Comparison of ENCODE assay signal across 18 cellular contexts in the genomic region with DNA sequence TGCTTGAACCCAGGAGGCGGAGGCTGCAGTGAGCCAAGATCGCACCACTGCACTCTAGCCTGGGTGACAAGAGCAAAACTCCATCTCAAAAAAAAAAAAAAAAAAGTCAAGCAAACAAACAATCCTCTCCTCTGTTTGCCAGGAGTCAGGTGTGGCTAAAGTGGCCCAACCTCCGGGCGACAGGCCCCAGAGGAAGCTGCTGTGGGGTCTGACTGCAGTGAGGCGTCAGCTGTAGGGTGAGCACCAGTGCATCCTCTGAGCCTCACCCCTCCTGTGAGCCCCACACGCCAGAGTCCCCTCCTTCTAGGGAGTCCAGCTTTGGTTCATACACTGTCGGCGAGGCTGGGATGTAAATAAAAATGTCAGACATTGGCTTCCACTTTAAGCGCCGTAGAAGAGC.
DNase-seq lines count a peak whose midpoint lies in the region; ATAC-seq and TF ChIP-seq lines count a peak whose summit lies in the region.
"Had no signal": no experiment of that assay in that cellular context is flagged by ENCODE, and none has a peak within 500 bp of the region (broad histone marks: within the 10 kb centered on the region; RNA-seq: fewer than 3 reads in every experiment).

No MANE protein-coding gene starts in this region.

- intact Hi-C loops in upper lobe of right lung (cut with DNase I): no loop called here

- ATAC-seq in upper lobe of right lung (no peak), GM19023 (IDR thresholded peaks at IDR 0.05; ENCODE audit: unreplicated experiment) (no peak)

- no peaks in the 10 kb centered on the region for H3K36me3 ChIP-seq in upper lobe of right lung
- H3K36me3 ChIP-seq: MG63 had no signal

- peaks cover 5% of the 10 kb centered on the region for H3K9me3 Mint-ChIP-seq in mesothelial cell of epicardium
- H3K9me3 Mint-ChIP-seq: HFFc6 had no signal

- H3K9me3 ChIP-seq in upper lobe of right lung: no peaks in the 10 kb centered on the region
- H3K9me3 ChIP-seq: MG63 had no signal

- H3K27me3 ChIP-seq in upper lobe of right lung: no peaks in the 10 kb centered on the region
- H3K27me3 ChIP-seq: MG63 had no signal

- H3K4me3 Mint-ChIP-seq in mesothelial cell of epicardium: no peak overlapping the region
- H3K4me3 Mint-ChIP-seq: HFFc6 had no signal

- peak overlapping the region; percentile 30 for H3K27ac Mint-ChIP-seq in mesothelial cell of epicardium
- H3K27ac Mint-ChIP-seq: HFFc6 had no signal

- no peaks in the 10 kb centered on the region for H3K36me3 Mint-ChIP-seq in mesothelial cell of epicardium

- H3K4me1 Mint-ChIP-seq in mesothelial cell of epicardium: peaks cover 22% of the 10 kb centered on the region

- H3K27ac ChIP-seq in coronary artery: no peak overlapping the region
- no peak overlapping the region for H3K27ac ChIP-seq in upper lobe of right lung
- H3K27ac ChIP-seq: GM23248, HL-60, KMS-11 had no signal

- peaks cover 1% of the 10 kb centered on the region for H3K4me1 ChIP-seq in upper lobe of right lung

- peak; percentile 7 for DNase-seq in activated CD8-positive, alpha-beta memory T cell treated with anti-CD3 and anti-CD28 coated beads, Interleukin-2, amount 50 U/mL, for 4 hours
- no peak for DNase-seq in activated CD8-positive, alpha-beta memory T cell treated with anti-CD3 and anti-CD28 coated beads for 24 hours
- DNase-seq in coronary artery (ENCODE audit: low spot score) (peak; percentile 55), mesothelial cell of epicardium (ENCODE audit: low spot score in 2 of 2, unreplicated experiment in 2 of 2) (no peak), upper lobe of right lung (peak; percentile 27)
- no peak for DNase-seq in activated CD4-positive, alpha-beta T cell treated with anti-CD3 and anti-CD28 coated beads, Interleukin-2, amount 50 U/mL, for 1 hour
- DNase-seq in activated T-cell treated with anti-CD3 and anti-CD28 coated beads, Interleukin-2, amount 50 U/mL, for 1 hour: no peak
- DNase-seq: DMS79, GM23248, HFFc6, MG63, NCI-H1105 treated with DMSO at 0.1 percent for 48 hours, NCI-H187 treated with DMSO at 0.1 percent for 48 hours, NCI-H510A, SIG-M5 had no signal

- TF ChIP-seq CTCF in coronary artery (IDR thresholded peaks at IDR 0.05) (no peak), mesothelial cell of epicardium (IDR thresholded peaks at IDR 0.05; ENCODE audit: unreplicated experiment) (no peak), upper lobe of right lung (IDR thresholded peaks at IDR 0.05) (no peak)

- H3K4me3 ChIP-seq in coronary artery (no peak overlapping the region), upper lobe of right lung (no peak overlapping the region)
- H3K4me3 ChIP-seq: GM23248, MG63 had no signal

- no peaks in the 10 kb centered on the region for H3K27me3 Mint-ChIP-seq in mesothelial cell of epicardium (ENCODE audit: low read depth)

Comparison
In these comparisons a context has a peak if more than half of its experiments do, and no peak if none do; other contexts are left out.
1. DNase-seq: peak in activated CD8-positive, alpha-beta memory T cell treated with anti-CD3 and anti-CD28 coated beads, Interleukin-2, amount 50 U/mL, for 4 hours (single experiment), coronary artery (single experiment) and upper lobe of right lung (single experiment); none in activated CD8-positive, alpha-beta memory T cell treated with anti-CD3 and anti-CD28 coated beads for 24 hours (single experiment), mesothelial cell of epicardium (0 of 2), activated CD4-positive, alpha-beta T cell treated with anti-CD3 and anti-CD28 coated beads, Interleukin-2, amount 50 U/mL, for 1 hour (single experiment) and activated T-cell treated with anti-CD3 and anti-CD28 coated beads, Interleukin-2, amount 50 U/mL, for 1 hour (single experiment).